ENCODE assay signal across 16 cellular contexts in the genomic region with DNA sequence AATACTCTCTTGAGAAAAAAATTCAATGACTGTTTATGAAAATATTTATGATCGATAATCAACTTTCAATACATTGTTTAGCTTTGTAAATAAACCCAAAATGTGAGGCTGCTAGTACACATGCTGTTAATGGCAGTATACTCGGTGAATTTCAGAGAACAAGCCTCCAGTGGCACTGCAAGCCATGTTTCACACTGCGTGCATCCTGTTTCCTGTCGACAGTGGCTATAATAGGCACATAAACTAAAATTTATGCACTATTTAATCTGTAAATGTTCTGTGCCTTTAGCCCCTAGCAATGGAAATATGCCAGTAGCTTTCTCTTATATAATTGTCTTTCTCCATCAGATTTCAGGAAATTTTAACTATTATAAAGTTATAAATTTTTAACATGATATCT. TPM values are rescaled to one million over a fixed set of nuclear protein-coding genes. Genes with fewer than 3 reads are reported as not detected.
DNase-seq lines count a peak whose midpoint lies in the region; ATAC-seq, FAIRE-seq and TF ChIP-seq lines count a peak whose summit lies in the region.
"Had no signal": no experiment of that assay in that cellular context is flagged by ENCODE, and none has a peak within 500 bp of the region (broad histone marks: within the 10 kb centered on the region; RNA-seq: fewer than 3 reads in every experiment).

No MANE protein-coding gene starts in this region.

- intact Hi-C loops in K562 (cut with micrococcal nuclease): no loop called here

- H3K4me3 ChIP-seq in BLaER1 treated with 17β-estradiol and CSF1 and Interleukin-3, amounts not matched to agents 10 nM and 100 nM: no peak overlapping the region
- no peak overlapping the region for H3K4me3 ChIP-seq in K562

- TF ChIP-seq EP300 in K562 (IDR thresholded peaks at IDR 0.05; ENCODE audit: low read length): no peak

- in situ Hi-C loops in K562 (cut with MboI): no loop called here

- H3K9me3 ChIP-seq in BLaER1 treated with 17β-estradiol and CSF1 and Interleukin-3, amounts not matched to agents 10 nM and 100 nM (replicated peaks in 1 of 11): peaks cover 0 to 6% (median 0%) of the 10 kb centered on the region in 11 experiments; a peak in 1 of 22 replicates
- H3K9me3 ChIP-seq in K562 (replicated peaks; ENCODE audit: control insufficient read depth, insufficient read depth, low read depth, low read length): no peaks in the 10 kb centered on the region

- no peak for TF ChIP-seq RAD21 in K562 (CRISPR knock-in tag; conservative IDR thresholded peaks at IDR 0.05 in 1 of 2, IDR thresholded peaks at IDR 0.05 in 1 of 2)

- no peak for ATAC-seq in K562
- ATAC-seq: HepG2 had no signal

- 58% methylated on average over 4 of the region's 4 CpGs for WGBS in K562 (ENCODE audit: insufficient coverage, low coverage, missing lambda C conversion rate)

- H3K27me3 ChIP-seq in BLaER1 treated with 17β-estradiol and CSF1 and Interleukin-3, amounts not matched to agents 10 nM and 100 nM: no peaks in the 10 kb centered on the region
- H3K27me3 ChIP-seq in K562 (ENCODE audit: control insufficient read depth in 2 of 2, insufficient read depth in 2 of 2, low read length in 2 of 2): no peaks in the 10 kb centered on the region

- BruUV-seq in K562 (replicated peaks; lab: Mats Ljungman, UMichigan): no TSS peak

- H4K20me1 ChIP-seq in BLaER1 treated with 17β-estradiol and CSF1 and Interleukin-3, amounts not matched to agents 10 nM and 100 nM: no peaks in the 10 kb centered on the region
- no peaks in the 10 kb centered on the region for H4K20me1 ChIP-seq in K562 (replicated peaks; ENCODE audit: control insufficient read depth, insufficient read depth, low read length)

- CTCF ChIA-PET in K562 (lab: Yijun Ruan, JAX; ENCODE audit: low intra/inter-chr PET ratio): no interaction called here

- FAIRE-seq in K562 (lab: Jason Lieb, UNC): no peak
- no peak for FAIRE-seq in GM19239 (lab: Jason Lieb, UNC)
- FAIRE-seq: HepG2, HTR-8/SVneo had no signal

- no peaks in the 10 kb centered on the region for H3K36me3 ChIP-seq in BLaER1 treated with 17β-estradiol and CSF1 and Interleukin-3, amounts not matched to agents 10 nM and 100 nM
- H3K36me3 ChIP-seq in K562 (ENCODE audit: control insufficient read depth, insufficient read depth, low read length): no peaks in the 10 kb centered on the region

- H3K9me1 ChIP-seq in K562 (ENCODE audit: control insufficient read depth, insufficient read depth, low read length): no peaks in the 10 kb centered on the region

- H3K27ac ChIP-seq in BLaER1 treated with 17β-estradiol and CSF1 and Interleukin-3, amounts not matched to agents 10 nM and 100 nM: no peak overlapping the region
- no peak overlapping the region for H3K27ac ChIP-seq in K562 (ENCODE audit: extremely low read depth, low read depth, low read length)

- peaks cover 0 to 11% (median 8%) of the 10 kb centered on the region in 10 experiments; a peak in 16 of 20 replicates for H3K4me1 ChIP-seq in BLaER1 treated with 17β-estradiol and CSF1 and Interleukin-3, amounts not matched to agents 10 nM and 100 nM
- H3K4me1 ChIP-seq in K562 (replicated peaks in 1 of 2; ENCODE audit: control insufficient read depth in 2 of 2, insufficient read depth in 2 of 2, low read length in 2 of 2): no peaks in the 10 kb centered on the region; a peak in 1 of 5 replicates

- POLR2A ChIA-PET in K562 (lab: Yijun Ruan, JAX): no interaction called here

- TF ChIP-seq POLR2A in K562 (conservative IDR thresholded peaks at IDR 0.05): no peak

- no peaks in the 10 kb centered on the region for H3K79me2 ChIP-seq in K562 (ENCODE audit: control insufficient read depth, insufficient read depth, low read length)

- 0 out of 2 replicates have a peak overlapping the region, but pooled peaks have one; percentile 14 for H2AFZ ChIP-seq in K562 (ENCODE audit: low read depth, low read length)

- no peak for TF ChIP-seq CTCF in K562 (IDR thresholded peaks at IDR 0.05 in 2 of 3, conservative IDR thresholded peaks at IDR 0.05 in 1 of 3; ENCODE audit: insufficient read depth in 2 of 3, low read depth in 1 of 3, low read length in 3 of 3)

- H3K9ac ChIP-seq in BLaER1 treated with 17β-estradiol and CSF1 and Interleukin-3, amounts not matched to agents 10 nM and 100 nM: no peak overlapping the region
- no peak overlapping the region for H3K9ac ChIP-seq in K562 (ENCODE audit: insufficient read depth in 1 of 2, low read depth in 2 of 2, low read length in 2 of 2)

- DNase-seq in NCI-H2081 (lab: John Stamatoyannopoulos, UW): peak; percentile 52 to 82
- no peak for DNase-seq in K562 (ENCODE audit: extremely low read depth in 1 of 4, low spot score in 3 of 4)
- peak; percentile 3 to 31 for DNase-seq in lung microvascular endothelial cell (ENCODE audit: low read depth in 2 of 2)
- DNase-seq in D341Med (ENCODE audit: low spot score): no peak
- DNase-seq in NCI-H774 (lab: John Stamatoyannopoulos, UW): no peak
- DNase-seq in GM19239 (ENCODE audit: insufficient read length, low spot score): no peak
- DNase-seq: CD4-positive, CD25-positive, alpha-beta regulatory T cell; DMS 273 treated with DMSO at 0.1 percent for 48 hours; EL; HCEC 1CT; HFFc6; KBM-7 had no signal

- H3K4me2 ChIP-seq in BLaER1 treated with 17β-estradiol and CSF1 and Interleukin-3, amounts not matched to agents 10 nM and 100 nM: peak overlapping the region in 10 of 11 experiments; percentile 21 to 50 (median 42); a peak in 15 of 22 replicates
- no peak overlapping the region for H3K4me2 ChIP-seq in K562 (ENCODE audit: insufficient read depth, low read length)

TF ChIP-seq in K562, 482 proteins besides CTCF, POLR2A, EP300 and RAD21:
- TF ChIP-seq, protein P1, sequence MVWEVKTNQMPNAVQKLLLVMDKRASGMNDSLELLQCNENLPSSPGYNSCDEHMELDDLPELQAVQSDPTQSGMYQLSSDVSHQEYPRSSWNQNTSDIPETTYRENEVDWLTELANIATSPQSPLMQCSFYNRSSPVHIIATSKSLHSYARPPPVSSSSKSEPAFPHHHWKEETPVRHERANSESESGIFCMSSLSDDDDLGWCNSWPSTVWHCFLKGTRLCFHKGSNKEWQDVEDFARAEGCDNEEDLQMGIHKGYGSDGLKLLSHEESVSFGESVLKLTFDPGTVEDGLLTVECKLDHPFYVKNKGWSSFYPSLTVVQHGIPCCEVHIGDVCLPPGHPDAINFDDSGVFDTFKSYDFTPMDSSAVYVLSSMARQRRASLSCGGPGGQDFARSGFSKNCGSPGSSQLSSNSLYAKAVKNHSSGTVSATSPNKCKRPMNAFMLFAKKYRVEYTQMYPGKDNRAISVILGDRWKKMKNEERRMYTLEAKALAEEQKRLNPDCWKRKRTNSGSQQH (CRISPR knock-in tag; IDR thresholded peaks at IDR 0.05): no peak
- TF ChIP-seq MEF2A (IDR thresholded peaks at IDR 0.05; ENCODE audit: control insufficient read depth, low read depth, low read length): no peak
- no peak for TF ChIP-seq PHF21A (IDR thresholded peaks at IDR 0.05; ENCODE audit: borderline replicate concordance, low read depth)
- no peak for TF ChIP-seq ZBTB8A (IDR thresholded peaks at IDR 0.05; ENCODE audit: partially characterized antibody)

RNA-seq across cellular contexts. Expression of a gene that starts 26.3 kb away (rescaled TPM):
- not detected in 2 replicates for total RNA-seq in K562 (2011; cell fraction: chromatin; rRNA removed; ENCODE audit: low replicate concordance)
- total RNA-seq in K562 (2011; cell fraction: nucleolus; rRNA removed): not detected in 2 replicates
- total RNA-seq in K562 (2011; cell fraction: nucleoplasm; rRNA removed): not detected in 2 replicates
- total RNA-seq in K562 (2014; rRNA removed) (not detected in 2 replicates), K562 (2014; rRNA removed; fragmentation: Illumina TruSeq; extraction: Trizol) (0.10 TPM in 1 of 2 replicates, not detected in the other), K562 (2015; rRNA removed; fragmentation: Illumina TruSeq; extraction: Trizol) (0.11 and 0.19 TPM in 2 replicates), K562 (2021) (not detected in 2 replicates), lung microvascular endothelial cell (not detected in 2 replicates)
- polyA plus RNA-seq in K562 (2011; rRNA removed) (0.06 TPM in 1 of 2 replicates, not detected in the other), K562 (2014; fragmentation: Illumina TruSeq; extraction: Trizol) (0.04 and 0.08 TPM in 2 replicates), K562 (2014; fragmentation: Nextera tagmentation; extraction: Ambion mirVana) (under 1 TPM in 1 of 2 experiments, not detected in 1; 0.03 TPM), K562 (2014; rRNA removed) (not detected in 2 replicates)
- 0.03 TPM in 1 of 2 replicates, not detected in the other for polyA plus RNA-seq in K562 (2011; cell fraction: cytosol; rRNA removed)
- not detected in 2 replicates for polyA plus RNA-seq in K562 (2011; cell fraction: nucleus; rRNA removed)
- polyA plus RNA-seq in K562 (2012): 0.07 and 0.09 TPM in 2 replicates
- 0.12 TPM in 1 of 2 replicates, not detected in the other for polyA minus RNA-seq in K562 (2011; rRNA and poly(A)+ RNA removed)
- not detected in 2 replicates for polyA minus RNA-seq in K562 (2011; cell fraction: cytosol; rRNA and poly(A)+ RNA removed)
- 0.22 TPM in 1 of 2 replicates, not detected in the other for polyA minus RNA-seq in K562 (2011; cell fraction: nucleus; rRNA and poly(A)+ RNA removed)
- total RNA-seq: HepG2, HFFc6 had no signal
- polyA plus RNA-seq: BJ, HepG2 had no signal

Comparison
In these comparisons a context has a peak if more than half of its experiments do, and no peak if none do; other contexts are left out.
1. DNase-seq: peak in NCI-H2081 (2 of 2) and lung microvascular endothelial cell (2 of 2); none in K562 (0 of 4), D341Med (single experiment), NCI-H774 (single experiment) and GM19239 (single experiment).